ENCODE assay signal across 8 cellular contexts in the genomic region with DNA sequence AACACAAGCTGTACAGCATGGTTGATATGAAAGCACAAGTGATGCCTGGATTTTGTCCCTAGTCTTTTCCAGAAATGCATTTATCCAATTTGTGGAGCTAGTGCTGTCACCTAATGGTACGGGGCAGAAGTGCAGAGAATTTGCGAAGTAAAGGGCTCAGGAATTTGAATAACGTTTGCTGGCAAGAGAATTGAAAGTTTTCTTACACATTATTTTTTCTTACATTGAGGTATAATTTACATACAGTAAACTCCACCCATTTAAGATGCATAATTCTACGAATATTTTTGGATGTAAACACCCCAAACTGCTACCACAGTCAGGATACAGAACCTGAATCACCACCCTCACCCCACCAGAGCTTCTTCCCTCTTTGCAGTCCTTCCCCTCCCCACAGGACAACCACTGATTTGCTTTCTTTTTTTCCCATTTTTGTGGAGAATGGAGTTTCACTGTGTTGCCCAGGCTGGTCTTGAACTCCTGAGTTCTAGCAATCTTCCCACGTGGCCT. TPM values are rescaled to one million over a fixed set of nuclear protein-coding genes. Genes with fewer than 3 reads are reported as not detected.
DNase-seq lines count a peak whose midpoint lies in the region; ATAC-seq, FAIRE-seq and TF ChIP-seq lines count a peak whose summit lies in the region.

No MANE protein-coding gene starts in this region.

- TF ChIP-seq POLR2A in GM12892 (IDR thresholded peaks at IDR 0.05; ENCODE audit: low read depth, low read length) = peak; percentile 73; the same call in 1 of the 2 replicates

- H3K27me3 ChIP-seq in BLaER1 treated with 17β-estradiol and CSF1 and Interleukin-3, amounts not matched to agents 10 nM and 100 nM = no peaks in the 10 kb centered on the region
- H3K27me3 ChIP-seq in left lung = peaks cover 0 to 12% of the 10 kb centered on the region in 2 donors

- peak overlapping the region in 4 of 11 experiments; percentile 13 to 63 (median 48); a peak in 8 of 22 replicates for H3K27ac ChIP-seq in BLaER1 treated with 17β-estradiol and CSF1 and Interleukin-3, amounts not matched to agents 10 nM and 100 nM
- H3K27ac ChIP-seq in left lung = no peak overlapping the region

- peaks cover 10% of the 10 kb centered on the region for H3K4me1 Mint-ChIP-seq in MCF 10A (ENCODE audit: insufficient read depth, unreplicated experiment)

- H3K4me3 Mint-ChIP-seq in MCF 10A (ENCODE audit: unreplicated experiment) = peak overlapping the region; percentile 63

- BruUV-seq in MCF 10A (replicated peaks; lab: Mats Ljungman, UMichigan) = no TSS peak

- H3K9me3 Mint-ChIP-seq in MCF 10A (ENCODE audit: unreplicated experiment) = no peaks in the 10 kb centered on the region

- peak overlapping the region in 6 of 11 experiments; percentile 4 to 59 (median 40); a peak in 7 of 22 replicates for H3K9ac ChIP-seq in BLaER1 treated with 17β-estradiol and CSF1 and Interleukin-3, amounts not matched to agents 10 nM and 100 nM

- TF ChIP-seq CTCF in MCF 10A (IDR thresholded peaks at IDR 0.05; ENCODE audit: unreplicated experiment) (peak; percentile 75), left lung (IDR thresholded peaks at IDR 0.05) (peak; percentile 59 to 71)

- H3K4me3 ChIP-seq in BLaER1 treated with 17β-estradiol and CSF1 and Interleukin-3, amounts not matched to agents 10 nM and 100 nM = peak overlapping the region in 4 of 10 experiments; percentile 7 to 39 (median 30); a peak in 4 of 20 replicates
- H3K4me3 ChIP-seq in left lung = no peak overlapping the region

- peak; percentile 86 for FAIRE-seq in GM12892 (lab: Jason Lieb, UNC)

- CTCF ChIA-PET in MCF 10A (lab: Yijun Ruan, JAX) = interaction anchor here (0.6 to 9.8 kb wide), 26 partner anchors 9 to 1828 kb away, joined by 3 to 135 read pairs (median 4); a partner anchor contains a TSS

- H3K27me3 Mint-ChIP-seq in MCF 10A (ENCODE audit: insufficient read depth, unreplicated experiment) = peaks cover 36% of the 10 kb centered on the region

- no peaks in the 10 kb centered on the region for H4K20me1 ChIP-seq in BLaER1 treated with 17β-estradiol and CSF1 and Interleukin-3, amounts not matched to agents 10 nM and 100 nM

- H3K36me3 Mint-ChIP-seq in MCF 10A (ENCODE audit: insufficient read depth, unreplicated experiment) = no peaks in the 10 kb centered on the region

- peak overlapping the region; percentile 40 to 81 (median 73) for H3K4me2 ChIP-seq in BLaER1 treated with 17β-estradiol and CSF1 and Interleukin-3, amounts not matched to agents 10 nM and 100 nM

- peaks cover 0 to 11% (median 0%) of the 10 kb centered on the region in 11 experiments; a peak in 5 of 22 replicates for H3K9me3 ChIP-seq in BLaER1 treated with 17β-estradiol and CSF1 and Interleukin-3, amounts not matched to agents 10 nM and 100 nM (replicated peaks in 1 of 11)
- no peaks in the 10 kb centered on the region for H3K9me3 ChIP-seq in left lung

- peak; percentile 82 for ATAC-seq in left lung

- intact Hi-C loops in MCF 10A (cut with micrococcal nuclease) = loop anchor here (1.0 kb wide), 1 partner anchor 65 kb away; no protein-coding TSS in a partner anchor
- intact Hi-C loops in left lung (cut with DNase I) = loop anchor here in 1 of 2 donors (10.0 kb wide), 1 partner anchor 64 kb away; a partner anchor contains a TSS

- POLR2A ChIA-PET in MCF 10A (lab: Yijun Ruan, JAX) = no interaction called here

- peaks cover 43 to 85% (median 50%) of the 10 kb centered on the region in 10 experiments for H3K4me1 ChIP-seq in BLaER1 treated with 17β-estradiol and CSF1 and Interleukin-3, amounts not matched to agents 10 nM and 100 nM
- H3K4me1 ChIP-seq in left lung = peaks cover 0 to 9% of the 10 kb centered on the region in 2 donors

- H3K36me3 ChIP-seq in BLaER1 treated with 17β-estradiol and CSF1 and Interleukin-3, amounts not matched to agents 10 nM and 100 nM = no peaks in the 10 kb centered on the region
- H3K36me3 ChIP-seq in left lung = no peaks in the 10 kb centered on the region

- DNase-seq in GM12892 (ENCODE audit: insufficient read length) (no peak), NCI-H524 treated with DMSO at 0.1 percent for 48 hours (lab: John Stamatoyannopoulos, UW) (peak; percentile 11), MCF 10A (ENCODE audit: unreplicated experiment) (peak; percentile 55), left lung (no peak), NCI-H1048 (lab: John Stamatoyannopoulos, UW) (no peak), NCI-H2029 (lab: John Stamatoyannopoulos, UW) (no peak)
- DNase-seq in central memory CD4-positive, alpha-beta T cell = no peak

- no peak overlapping the region for H3K27ac Mint-ChIP-seq in MCF 10A (ENCODE audit: low read depth, unreplicated experiment)

RNA-seq across cellular contexts. Expression of a gene that starts 3.5 kb away (rescaled TPM):
- polyA plus RNA-seq in GM12892 (2012; ENCODE audit: missing spikeins) = 159 TPM
- not detected in 2 replicates for total RNA-seq in MCF 10A (2022)
- under 1 TPM; 0.17 to 0.24 TPM for total RNA-seq in left lung

RNA-seq across cellular contexts. Expression of a gene that starts 53.5 kb away (rescaled TPM):
- 0.66 TPM for polyA plus RNA-seq in GM12892 (2012; ENCODE audit: missing spikeins)
- total RNA-seq in MCF 10A (2022) = 0.64 and 1.6 TPM in 2 replicates
- 10 to 100 TPM in 1 of 2 donors, 1 to 10 TPM in 1; 8.3 to 12.0 TPM for total RNA-seq in left lung

Comparison
In these comparisons a context has a peak if more than half of its experiments do, and no peak if none do; other contexts are left out.
1. DNase-seq: peak in NCI-H524 treated with DMSO at 0.1 percent for 48 hours (single experiment) and MCF 10A (single experiment); none in GM12892 (single experiment), left lung (0 of 2), central memory CD4-positive, alpha-beta T cell (single experiment), NCI-H1048 (single experiment) and NCI-H2029 (single experiment).